ENCODE assay signal across 33 cellular contexts in genomic region chr15:61374848-61375247, GRCh38.
DNase-seq lines count a peak whose midpoint lies in the region; ATAC-seq, FAIRE-seq and TF ChIP-seq lines count a peak whose summit lies in the region.
"Had no signal": no experiment of that assay in that cellular context is flagged by ENCODE, and none has a peak within 500 bp of the region (broad histone marks: within the 10 kb centered on the region; RNA-seq: fewer than 3 reads in every experiment).

No MANE protein-coding gene starts in this region.

- DNase-seq in HepG2 (ENCODE audit: low spot score) (no peak), A549 (ENCODE audit: low read depth in 1 of 2, low spot score in 1 of 2) (no peak), left lobe of liver (ENCODE audit: low spot score) (no peak), right lobe of liver (no peak), NCI-H146 (lab: John Stamatoyannopoulos, UW) (no peak), frontal cortex (ENCODE audit: low spot score in 2 of 2) (no peak)
- DNase-seq: 8988T; ACHN; AML-193; BE2C; C1 segment of cervical spinal cord; Caco-2; Calu3; CD4-positive, alpha-beta memory T cell; CD4-positive, alpha-beta T cell; CD4-positive, CD25-positive, alpha-beta regulatory T cell; CD8-positive, alpha-beta memory T cell; CD8-positive, alpha-beta T cell; COR-L47; DMS 273 treated with DMSO at 0.1 percent for 48 hours; DMS153; DMS53; DMS79; DMS79 treated with DMSO at 0.1 percent for 48 hours; DND-41; EL had no signal

- no peaks in the 10 kb centered on the region for H3K9me3 ChIP-seq in liver (ENCODE audit: control insufficient read depth in 4 of 4, low read length in 3 of 4)
- no peaks in the 10 kb centered on the region for H3K9me3 ChIP-seq in HepG2 (ENCODE audit: low read length)
- no peaks in the 10 kb centered on the region for H3K9me3 ChIP-seq in A549
- no peaks in the 10 kb centered on the region for H3K9me3 ChIP-seq in right lobe of liver
- H3K9me3 ChIP-seq: BE2C; BLaER1; BLaER1 treated with 17β-estradiol and CSF1 and Interleukin-3, amounts not matched to agents 10 nM and 100 nM; Caco-2 had no signal

- CTCF ChIA-PET in HepG2 (lab: Yijun Ruan, JAX; ENCODE audit: low intra/inter-chr PET ratio, low total read pairs) (no interaction called here), A549 (lab: Yijun Ruan, JAX) (no interaction called here)

- ATAC-seq in HepG2, result no peak
- ATAC-seq in A549, result no peak
- peak; percentile 69 for ATAC-seq in left lobe of liver
- ATAC-seq in right lobe of liver, result peak; percentile 66 to 87 (median 76)
- ATAC-seq in GM21390 (IDR thresholded peaks at IDR 0.05; ENCODE audit: unreplicated experiment), result no peak
- ATAC-seq: CD8-positive, alpha-beta T cell had no signal

- no peaks in the 10 kb centered on the region for H3K36me3 ChIP-seq in liver (ENCODE audit: control insufficient read depth in 4 of 4, insufficient read depth in 3 of 4, low read depth in 1 of 4, low read length in 3 of 4)
- H3K36me3 ChIP-seq in HepG2 (replicated peaks in 1 of 2; ENCODE audit: control insufficient read depth in 1 of 2, insufficient read depth in 2 of 2, low read length in 2 of 2), result no peaks in the 10 kb centered on the region
- no peaks in the 10 kb centered on the region for H3K36me3 ChIP-seq in right lobe of liver
- H3K36me3 ChIP-seq: BE2C; BLaER1; BLaER1 treated with 17β-estradiol and CSF1 and Interleukin-3, amounts not matched to agents 10 nM and 100 nM had no signal

- BruUV-seq in HepG2 (replicated peaks; lab: Mats Ljungman, UMichigan), result no TSS peak

- no peak overlapping the region for H3K9ac ChIP-seq in liver (ENCODE audit: low read depth in 1 of 2, low read length in 2 of 2)
- H3K9ac ChIP-seq in HepG2 (ENCODE audit: insufficient read depth, low read depth, low read length), result no peak overlapping the region
- H3K9ac ChIP-seq: BLaER1; BLaER1 treated with 17β-estradiol and CSF1 and Interleukin-3, amounts not matched to agents 10 nM and 100 nM had no signal

- no peak for TF ChIP-seq CTCF in liver (IDR thresholded peaks at IDR 0.05; ENCODE audit: low read depth, low read length, missing input control)
- TF ChIP-seq CTCF in HepG2 (CRISPR knock-in tag; IDR thresholded peaks at IDR 0.05), result no peak
- no peak for TF ChIP-seq CTCF in A549 (IDR thresholded peaks at IDR 0.05)
- no peak for TF ChIP-seq CTCF in right lobe of liver (IDR thresholded peaks at IDR 0.05)

- no peak overlapping the region for H2AFZ ChIP-seq in HepG2 (ENCODE audit: low read length)

- H3K79me2 ChIP-seq in HepG2 (ENCODE audit: insufficient read depth, low read length), result no peaks in the 10 kb centered on the region

- POLR2A ChIA-PET in HepG2 (lab: Yijun Ruan, JAX), result no interaction called here
- POLR2A ChIA-PET in A549 (lab: Yijun Ruan, JAX), result no interaction called here

- no peak for TF ChIP-seq POLR2A in HepG2 (IDR thresholded peaks at IDR 0.05; ENCODE audit: insufficient read depth in 1 of 2, low read depth in 2 of 2, low read length in 2 of 2)
- TF ChIP-seq POLR2A in A549 (IDR thresholded peaks at IDR 0.05; ENCODE audit: low read length), result no peak
- no peak for TF ChIP-seq POLR2A in right lobe of liver (IDR thresholded peaks at IDR 0.05)

- H3K4me3 ChIP-seq in liver (ENCODE audit: low read depth in 1 of 3, low read length in 3 of 3), result no peak overlapping the region
- no peak overlapping the region for H3K4me3 ChIP-seq in HepG2 (replicated peaks in 1 of 3; ENCODE audit: insufficient read depth in 1 of 3, low read depth in 2 of 3, low read length in 3 of 3)
- no peak overlapping the region for H3K4me3 ChIP-seq in A549
- H3K4me3 ChIP-seq in right lobe of liver, result no peak overlapping the region
- H3K4me3 ChIP-seq: BLaER1; BLaER1 treated with 17β-estradiol and CSF1 and Interleukin-3, amounts not matched to agents 10 nM and 100 nM had no signal

- FAIRE-seq in HepG2 (lab: Jason Lieb, UNC) (no peak), A549 (lab: Jason Lieb, UNC) (peak; percentile 49), frontal cortex (lab: Jason Lieb, UNC) (no peak)
- FAIRE-seq: A204.1 had no signal

- H3K27me3 ChIP-seq in liver (ENCODE audit: control insufficient read depth in 4 of 4, insufficient read depth in 4 of 4, low read length in 3 of 4), result no peaks in the 10 kb centered on the region
- H3K27me3 ChIP-seq in HepG2 (ENCODE audit: control insufficient read depth in 1 of 2, insufficient read depth in 2 of 2, low read length in 2 of 2), result no peaks in the 10 kb centered on the region
- no peaks in the 10 kb centered on the region for H3K27me3 ChIP-seq in right lobe of liver
- H3K27me3 ChIP-seq: BE2C; BLaER1; BLaER1 treated with 17β-estradiol and CSF1 and Interleukin-3, amounts not matched to agents 10 nM and 100 nM had no signal

- no peak overlapping the region for H3K4me2 ChIP-seq in HepG2 (ENCODE audit: low read depth, low read length)
- no peak overlapping the region for H3K4me2 ChIP-seq in A549
- H3K4me2 ChIP-seq: BLaER1; BLaER1 treated with 17β-estradiol and CSF1 and Interleukin-3, amounts not matched to agents 10 nM and 100 nM had no signal

- 35% methylated on average over 2 of the region's 2 CpGs for WGBS in liver
- 8% methylated on average over 2 of the region's 2 CpGs for WGBS in HepG2 (ENCODE audit: low lambda C conversion rate)
- 2% methylated on average over 2 of the region's 2 CpGs for WGBS in A549 (ENCODE audit: missing lambda C conversion rate)
- 26% methylated on average over 2 of the region's 2 CpGs for WGBS in right lobe of liver (ENCODE audit: insufficient coverage, low coverage, low lambda C conversion rate, missing lambda C conversion rate)

- TF ChIP-seq RAD21 in liver (IDR thresholded peaks at IDR 0.05) (peak; percentile 38 to 51), HepG2 (CRISPR knock-in tag; IDR thresholded peaks at IDR 0.05) (no peak), A549 (conservative IDR thresholded peaks at IDR 0.05 in 1 of 2, IDR thresholded peaks at IDR 0.05 in 1 of 2) (no peak)

- peaks cover 5 to 40% (median 15%) of the 10 kb centered on the region in 4 donors for H3K4me1 ChIP-seq in liver (ENCODE audit: control insufficient read depth in 4 of 4, insufficient read depth in 4 of 4, low read length in 3 of 4)
- H3K4me1 ChIP-seq in HepG2 (ENCODE audit: insufficient read depth, low read length), result no peaks in the 10 kb centered on the region
- H3K4me1 ChIP-seq in A549, result no peaks in the 10 kb centered on the region
- peaks cover 0 to 34% (median 7%) of the 10 kb centered on the region in 4 donors for H3K4me1 ChIP-seq in right lobe of liver
- H3K4me1 ChIP-seq: BE2C; BLaER1; BLaER1 treated with 17β-estradiol and CSF1 and Interleukin-3, amounts not matched to agents 10 nM and 100 nM; Caco-2 had no signal

- H3K27ac ChIP-seq in liver (ENCODE audit: low read depth in 1 of 2, low read length in 2 of 2) (peak overlapping the region; percentile 53 to 62), HepG2 (ENCODE audit: extremely low read length, insufficient read depth, low read length) (no peak overlapping the region), A549 (no peak overlapping the region), right lobe of liver (peak overlapping the region in 2 of 3 donors; percentile 58 to 79)
- H3K27ac ChIP-seq: 22Rv1; BLaER1; BLaER1 treated with 17β-estradiol and CSF1 and Interleukin-3, amounts not matched to agents 10 nM and 100 nM; C4-2B had no signal

- H4K20me1 ChIP-seq in HepG2 (ENCODE audit: insufficient read depth, low read length), result no peaks in the 10 kb centered on the region
- H4K20me1 ChIP-seq: BLaER1; BLaER1 treated with 17β-estradiol and CSF1 and Interleukin-3, amounts not matched to agents 10 nM and 100 nM had no signal

- intact Hi-C loops in HepG2 (cut with micrococcal nuclease; ENCODE audit: unreplicated experiment), result no loop called here
- intact Hi-C loops in right lobe of liver (cut with DNase I), result loop anchor here in 1 of 2 donors (10.0 kb wide), 1 partner anchor 140 kb away; no protein-coding TSS in a partner anchor

- in situ Hi-C loops in HepG2 (cut with HindIII; ENCODE audit: extremely low pct_ligation_motif_present, low pct_unique_long_range_greater_than_20kb), result no loop called here

- no peak for TF ChIP-seq EP300 in HepG2 (IDR thresholded peaks at IDR 0.05; ENCODE audit: low read depth in 2 of 2, low read length in 2 of 2)
- TF ChIP-seq EP300 in HepG2 (CRISPR knock-in tag; IDR thresholded peaks at IDR 0.05; ENCODE audit: borderline replicate concordance), result no peak
- no peak for TF ChIP-seq EP300 in A549 (IDR thresholded peaks at IDR 0.05)

TF ChIP-seq in liver, 16 proteins besides CTCF, POLR2A, EP300 and RAD21 (continues in another document):
- TF ChIP-seq JUND (IDR thresholded peaks at IDR 0.05), result peak in 1 of 2 donors; percentile 9
- TF ChIP-seq MAX (IDR thresholded peaks at IDR 0.05), result peak; percentile 8
- TF ChIP-seq ATF3 (IDR thresholded peaks at IDR 0.05), result no peak
- TF ChIP-seq HNF4A (conservative IDR thresholded peaks at IDR 0.05), result peak; percentile 38 to 44

TF ChIP-seq in HepG2, 621 proteins besides CTCF, POLR2A, EP300 and RAD21 (continues in another document):
- no peak for TF ChIP-seq KDM6A (CRISPR knock-in tag; IDR thresholded peaks at IDR 0.05; ENCODE audit: low read depth)

TF ChIP-seq in A549, 52 proteins besides CTCF, POLR2A, EP300 and RAD21:
- TF ChIP-seq FOXS1 (CRISPR knock-in tag; IDR thresholded peaks at IDR 0.05) (no peak), CHD4 (IDR thresholded peaks at IDR 0.05; ENCODE audit: borderline replicate concordance) (no peak), SMC3 (IDR thresholded peaks at IDR 0.05) (no peak), BCL3 (IDR thresholded peaks at IDR 0.05) (no peak), PHF8 (IDR thresholded peaks at IDR 0.05; ENCODE audit: borderline replicate concordance, low read depth) (no peak), ZFP36 (IDR thresholded peaks at IDR 0.05; ENCODE audit: borderline replicate concordance, partially characterized antibody) (no peak)

Comparison
In these comparisons a context has a peak if more than half of its experiments do, and no peak if none do; other contexts are left out.
1. H3K27ac ChIP-seq: peak in liver (2 of 2) and right lobe of liver (2 of 3); none in HepG2 (single experiment) and A549 (0 of 2).
2. ATAC-seq: peak in left lobe of liver (single experiment) and right lobe of liver (4 of 4); none in HepG2 (single experiment), A549 (0 of 2) and GM21390 (single experiment).